Comparison of ENCODE assay signal across 17 cellular contexts in the genomic region with DNA sequence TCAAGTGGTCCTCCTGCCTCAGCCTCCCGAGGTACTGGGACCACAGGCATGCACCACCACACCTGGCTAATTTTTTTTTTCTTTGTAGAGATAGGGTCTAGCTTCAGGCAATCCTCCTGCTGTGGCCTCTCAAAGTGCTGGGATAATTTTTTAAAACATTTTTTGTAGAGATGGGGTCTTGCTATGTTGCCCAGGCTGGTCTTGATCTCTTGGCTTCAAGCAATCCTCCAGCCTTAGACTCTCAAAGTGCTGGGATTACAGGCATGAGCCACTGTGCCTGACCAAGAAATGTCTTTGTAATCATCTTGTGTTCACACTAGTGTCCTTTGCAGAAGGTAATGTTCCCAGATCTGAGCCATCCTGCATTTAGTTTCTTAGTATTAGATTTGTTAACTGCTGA.
A peak's percentile ranks its signal among the peaks of the same experiment; 100 is the strongest.
DNase-seq lines count a peak whose midpoint lies in the region; ATAC-seq and TF ChIP-seq lines count a peak whose summit lies in the region.
"Had no signal": no experiment of that assay in that cellular context is flagged by ENCODE, and none has a peak within 500 bp of the region (broad histone marks: within the 10 kb centered on the region; RNA-seq: fewer than 3 reads in every experiment).

No MANE protein-coding gene starts in this region.

- H3K9me3 Mint-ChIP-seq in activated naive CD4-positive, alpha-beta T cell treated with anti-CD3 and anti-CD28 coated beads, Interleukin-2, amount 10 ng/mL, durations not matched to agents 7 days and 5 days: peaks cover 9% of the 10 kb centered on the region
- peaks cover 7 to 11% of the 10 kb centered on the region in 2 donors for H3K9me3 Mint-ChIP-seq in activated naive CD4-positive, alpha-beta T cell treated with anti-CD3 and anti-CD28 coated beads, Interleukin-2, amount 50 U/mL, for 72 hours
- H3K9me3 Mint-ChIP-seq in immature natural killer cell: peaks cover 0 to 4% (median 0%) of the 10 kb centered on the region in 6 donors
- H3K9me3 Mint-ChIP-seq in stimulated activated naive B cell treated with anti-CD40 and anti-IgM and Interleukin-4, amounts not matched to agents 10 μg/mL and 1 μg/mL and 100 μg/mL, for 72 hours: peaks cover 5 to 8% of the 10 kb centered on the region in 2 donors

- peak overlapping the region; percentile 78 for H3K27ac Mint-ChIP-seq in activated naive CD4-positive, alpha-beta T cell treated with anti-CD3 and anti-CD28 coated beads, Interleukin-2, amount 10 ng/mL, durations not matched to agents 7 days and 5 days
- no peak overlapping the region for H3K27ac Mint-ChIP-seq in activated naive CD4-positive, alpha-beta T cell treated with anti-CD3 and anti-CD28 coated beads, Interleukin-2, amount 50 U/mL, for 72 hours
- H3K27ac Mint-ChIP-seq in immature natural killer cell: peak overlapping the region; percentile 49 to 92 (median 78)
- H3K27ac Mint-ChIP-seq in stimulated activated naive B cell treated with anti-CD40 and anti-IgM and Interleukin-4, amounts not matched to agents 10 μg/mL and 1 μg/mL and 100 μg/mL, for 72 hours: peak overlapping the region; percentile 65

- POLR2A ChIA-PET in HEK293 (lab: Yijun Ruan, JAX): no interaction called here

- no peaks in the 10 kb centered on the region for H3K9me3 ChIP-seq in HEK293 (ENCODE audit: control insufficient read depth, insufficient read depth, low read depth, low read length)
- H3K9me3 ChIP-seq: Peyer's patch had no signal

- no peak overlapping the region for H3K27ac ChIP-seq in HEK293 (ENCODE audit: extremely low read depth, low read depth, low read length)
- H3K27ac ChIP-seq: Peyer's patch had no signal

- no peak for TF ChIP-seq CTCF in HEK293 (tag by site-specific recombination; IDR thresholded peaks at IDR 0.05)

- no peak overlapping the region for H3K4me3 Mint-ChIP-seq in activated naive CD4-positive, alpha-beta T cell treated with anti-CD3 and anti-CD28 coated beads, Interleukin-2, amount 10 ng/mL, durations not matched to agents 7 days and 5 days
- no peak overlapping the region for H3K4me3 Mint-ChIP-seq in immature natural killer cell
- no peak overlapping the region for H3K4me3 Mint-ChIP-seq in stimulated activated naive B cell treated with anti-CD40 and anti-IgM and Interleukin-4, amounts not matched to agents 10 μg/mL and 1 μg/mL and 100 μg/mL, for 72 hours

- no peaks in the 10 kb centered on the region for H3K36me3 ChIP-seq in HEK293 (ENCODE audit: control insufficient read depth in 2 of 2, insufficient read depth in 1 of 2, low read length in 2 of 2)
- H3K36me3 ChIP-seq: Peyer's patch had no signal

- peaks cover 42% of the 10 kb centered on the region for H3K4me1 Mint-ChIP-seq in activated naive CD4-positive, alpha-beta T cell treated with anti-CD3 and anti-CD28 coated beads, Interleukin-2, amount 10 ng/mL, durations not matched to agents 7 days and 5 days
- H3K4me1 Mint-ChIP-seq in immature natural killer cell: peaks cover 50 to 76% of the 10 kb centered on the region in 2 donors
- peaks cover 16 to 29% of the 10 kb centered on the region in 2 donors for H3K4me1 Mint-ChIP-seq in stimulated activated naive B cell treated with anti-CD40 and anti-IgM and Interleukin-4, amounts not matched to agents 10 μg/mL and 1 μg/mL and 100 μg/mL, for 72 hours

- peaks cover 86% of the 10 kb centered on the region for H3K36me3 Mint-ChIP-seq in activated naive CD4-positive, alpha-beta T cell treated with anti-CD3 and anti-CD28 coated beads, Interleukin-2, amount 10 ng/mL, durations not matched to agents 7 days and 5 days
- H3K36me3 Mint-ChIP-seq in activated naive CD4-positive, alpha-beta T cell treated with anti-CD3 and anti-CD28 coated beads, Interleukin-2, amount 50 U/mL, for 72 hours: peaks cover 25 to 81% of the 10 kb centered on the region in 2 donors
- peaks cover 28 to 75% (median 43%) of the 10 kb centered on the region in 3 donors for H3K36me3 Mint-ChIP-seq in immature natural killer cell
- H3K36me3 Mint-ChIP-seq in stimulated activated naive B cell treated with anti-CD40 and anti-IgM and Interleukin-4, amounts not matched to agents 10 μg/mL and 1 μg/mL and 100 μg/mL, for 72 hours: peaks cover 27 to 48% of the 10 kb centered on the region in 2 donors

- no peak for DNase-seq in activated naive CD4-positive, alpha-beta T cell treated with anti-CD3 and anti-CD28 coated beads, Interleukin-2, amount 10 ng/mL, durations not matched to agents 7 days and 5 days
- DNase-seq in activated naive CD4-positive, alpha-beta T cell treated with anti-CD3 and anti-CD28 coated beads, Interleukin-2, amount 50 U/mL, for 72 hours (ENCODE audit: low spot score in 2 of 2): no peak
- DNase-seq in immature natural killer cell: no peak
- DNase-seq in stimulated activated naive B cell treated with anti-CD40 and anti-IgM and Interleukin-4, amounts not matched to agents 10 μg/mL and 1 μg/mL and 100 μg/mL, for 72 hours: no peak
- no peak for DNase-seq in Ammon's horn (ENCODE audit: low spot score)
- DNase-seq: AML-193, COR-L47, HCEC 1CT, MV-4-11, NCI-H1436, NCI-H2029 treated with DMSO at 0.1 percent for 48 hours, NCI-H510A, NCI-H82, Peyer's patch, Right ventricle myocardium superior had no signal

- H3K27me3 Mint-ChIP-seq in activated naive CD4-positive, alpha-beta T cell treated with anti-CD3 and anti-CD28 coated beads, Interleukin-2, amount 10 ng/mL, durations not matched to agents 7 days and 5 days: no peaks in the 10 kb centered on the region
- H3K27me3 Mint-ChIP-seq in immature natural killer cell (ENCODE audit: low read depth in 3 of 3): no peaks in the 10 kb centered on the region
- H3K27me3 Mint-ChIP-seq in stimulated activated naive B cell treated with anti-CD40 and anti-IgM and Interleukin-4, amounts not matched to agents 10 μg/mL and 1 μg/mL and 100 μg/mL, for 72 hours: no peaks in the 10 kb centered on the region

- CTCF ChIA-PET in activated naive CD4-positive, alpha-beta T cell treated with anti-CD3 and anti-CD28 coated beads, Interleukin-2, amount 10 ng/mL, durations not matched to agents 7 days and 5 days (lab: Charles Lee): interaction anchor here (1.1 to 1.7 kb wide), 2 partner anchors 117 to 144 kb away, joined by 4 read pairs; no protein-coding TSS in a partner anchor
- CTCF ChIA-PET in HEK293 (lab: Yijun Ruan, JAX): interaction anchor here (0.9 to 1.3 kb wide), 2 partner anchors 8 to 197 kb away, joined by 3 to 4 read pairs; no protein-coding TSS in a partner anchor

- no peaks in the 10 kb centered on the region for H3K4me1 ChIP-seq in HEK293 (ENCODE audit: control insufficient read depth, insufficient read depth, low read length)
- H3K4me1 ChIP-seq: Peyer's patch had no signal

- no peak for ATAC-seq in activated naive CD4-positive, alpha-beta T cell treated with anti-CD3 and anti-CD28 coated beads, Interleukin-2, amount 50 U/mL, for 72 hours
- no peak for ATAC-seq in stimulated activated naive B cell treated with anti-CD40 and anti-IgM and Interleukin-4, amounts not matched to agents 10 μg/mL and 1 μg/mL and 100 μg/mL, for 72 hours (replicated peaks)
- no peak for ATAC-seq in HG03378 (IDR thresholded peaks at IDR 0.05; ENCODE audit: unreplicated experiment)

- H3K4me3 ChIP-seq in HEK293 (ENCODE audit: low read depth, low read length): no peak overlapping the region
- H3K4me3 ChIP-seq: Peyer's patch had no signal

TF ChIP-seq in HEK293, 187 proteins besides CTCF, POLR2A, EP300 and RAD21:
- TF ChIP-seq ZNF114 (tag by site-specific recombination; IDR thresholded peaks at IDR 0.05) (no peak), ZNF274 (IDR thresholded peaks at IDR 0.05; ENCODE audit: low read length) (no peak), ZNF274 (tag by site-specific recombination; IDR thresholded peaks at IDR 0.05; ENCODE audit: borderline replicate concordance) (no peak), BCL11B (tag by site-specific recombination; IDR thresholded peaks at IDR 0.05; ENCODE audit: low read depth) (no peak), WT1 (tag by site-specific recombination; IDR thresholded peaks at IDR 0.05) (no peak), ZEB2 (tag by site-specific recombination; IDR thresholded peaks at IDR 0.05) (no peak), ZNF423 (tag by site-specific recombination; IDR thresholded peaks at IDR 0.05) (no peak), ZNF121 (tag by site-specific recombination; IDR thresholded peaks at IDR 0.05) (peak; percentile 53; the same call in 1 of the 2 replicates)
- TF ChIP-seq, protein P1, sequence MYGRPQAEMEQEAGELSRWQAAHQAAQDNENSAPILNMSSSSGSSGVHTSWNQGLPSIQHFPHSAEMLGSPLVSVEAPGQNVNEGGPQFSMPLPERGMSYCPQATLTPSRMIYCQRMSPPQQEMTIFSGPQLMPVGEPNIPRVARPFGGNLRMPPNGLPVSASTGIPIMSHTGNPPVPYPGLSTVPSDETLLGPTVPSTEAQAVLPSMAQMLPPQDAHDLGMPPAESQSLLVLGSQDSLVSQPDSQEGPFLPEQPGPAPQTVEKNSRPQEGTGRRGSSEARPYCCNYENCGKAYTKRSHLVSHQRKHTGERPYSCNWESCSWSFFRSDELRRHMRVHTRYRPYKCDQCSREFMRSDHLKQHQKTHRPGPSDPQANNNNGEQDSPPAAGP (tag by site-specific recombination; IDR thresholded peaks at IDR 0.05): no peak

Comparison
In these comparisons a context has a peak if more than half of its experiments do, and no peak if none do; other contexts are left out.
1. H3K27ac Mint-ChIP-seq: peak in activated naive CD4-positive, alpha-beta T cell treated with anti-CD3 and anti-CD28 coated beads, Interleukin-2, amount 10 ng/mL, durations not matched to agents 7 days and 5 days (single experiment), immature natural killer cell (6 of 6) and stimulated activated naive B cell treated with anti-CD40 and anti-IgM and Interleukin-4, amounts not matched to agents 10 μg/mL and 1 μg/mL and 100 μg/mL, for 72 hours (single experiment); none in activated naive CD4-positive, alpha-beta T cell treated with anti-CD3 and anti-CD28 coated beads, Interleukin-2, amount 50 U/mL, for 72 hours (0 of 2).